ENCODE assay signal across 10 cellular contexts in genomic region chr10:12638103-12638502, GRCh38.
DNase-seq lines count a peak whose midpoint lies in the region; ATAC-seq, FAIRE-seq and TF ChIP-seq lines count a peak whose summit lies in the region.
"Had no signal": no experiment of that assay in that cellular context is flagged by ENCODE, and none has a peak within 500 bp of the region (broad histone marks: within the 10 kb centered on the region; RNA-seq: fewer than 3 reads in every experiment).

No MANE protein-coding gene starts in this region.

- H3K4me3 ChIP-seq in A549 (no peak overlapping the region), adipocyte (ENCODE audit: low read length) (no peak overlapping the region)
- H3K4me3 ChIP-seq: upper lobe of left lung had no signal

- no peak overlapping the region for H3K9ac ChIP-seq in adipocyte (ENCODE audit: low read length)

- peak overlapping the region in 1 of 2 experiments; percentile 53; a peak in 3 of 6 replicates for H3K27ac ChIP-seq in A549
- H3K27ac ChIP-seq: upper lobe of left lung had no signal

- TF ChIP-seq RAD21 in A549 (conservative IDR thresholded peaks at IDR 0.05 in 1 of 2, IDR thresholded peaks at IDR 0.05 in 1 of 2) = no peak

- H3K27me3 ChIP-seq in adipocyte (replicated peaks; ENCODE audit: control insufficient read depth, insufficient read depth, low read length) = no peaks in the 10 kb centered on the region
- H3K27me3 ChIP-seq: upper lobe of left lung had no signal

- TF ChIP-seq CTCF in A549 (IDR thresholded peaks at IDR 0.05) = no peak

- no peak for TF ChIP-seq POLR2A in A549 (IDR thresholded peaks at IDR 0.05; ENCODE audit: low read length)

- CTCF ChIA-PET in A549 (lab: Yijun Ruan, JAX) = interaction anchor here (1.0 to 1.6 kb wide), 3 partner anchors 17 to 424 kb away, joined by 3 to 5 read pairs (median 4); no protein-coding TSS in a partner anchor

- H3K9me3 ChIP-seq in A549 (no peaks in the 10 kb centered on the region), adipocyte (ENCODE audit: control insufficient read depth, low read length) (no peaks in the 10 kb centered on the region)
- H3K9me3 ChIP-seq: upper lobe of left lung had no signal

- TF ChIP-seq EP300 in A549 (IDR thresholded peaks at IDR 0.05) = no peak

- FAIRE-seq in A549 (lab: Jason Lieb, UNC) = no peak
- FAIRE-seq in RCC 7860 (lab: Jason Lieb, UNC) = no peak
- FAIRE-seq: G401.6 had no signal

- H3K4me1 ChIP-seq in A549 (peaks cover 41% of the 10 kb centered on the region), adipocyte (ENCODE audit: control insufficient read depth, insufficient read depth, low read length) (peaks cover 9% of the 10 kb centered on the region)
- H3K4me1 ChIP-seq: upper lobe of left lung had no signal

- WGBS in A549 (ENCODE audit: missing lambda C conversion rate) = 61% methylated on average over 7 of the region's 7 CpGs

- DNase-seq in A549 (ENCODE audit: low read depth in 1 of 2, low spot score in 1 of 2) (peak in 1 of 2 experiments; percentile 51), NCI-H2107 (lab: John Stamatoyannopoulos, UW) (peak; percentile 53), adipocyte (ENCODE audit: low read depth) (peak; percentile 39), RCC 7860 (ENCODE audit: low spot score) (no peak), HCEC 1CT (no peak), RKO (ENCODE audit: low spot score) (no peak)
- DNase-seq: upper lobe of left lung had no signal

- peak in 1 of 2 experiments; percentile 49; a peak in 4 of 6 replicates for ATAC-seq in A549
- ATAC-seq in GM19023 (IDR thresholded peaks at IDR 0.05; ENCODE audit: unreplicated experiment) = peak; percentile 50
- no peak for ATAC-seq in HG03025 (IDR thresholded peaks at IDR 0.05; ENCODE audit: low FRiP score, unreplicated experiment)

- H3K4me2 ChIP-seq in A549 = peak overlapping the region; percentile 39

- POLR2A ChIA-PET in A549 (lab: Yijun Ruan, JAX) = no interaction called here

- no peaks in the 10 kb centered on the region for H3K36me3 ChIP-seq in adipocyte (ENCODE audit: control insufficient read depth, insufficient read depth, low read length, severe bottlenecking)
- H3K36me3 ChIP-seq: upper lobe of left lung had no signal

TF ChIP-seq in A549, 52 proteins besides CTCF, POLR2A, EP300 and RAD21:
- TF ChIP-seq NR3C1 (IDR thresholded peaks at IDR 0.05) = no peak
- TF ChIP-seq HOXA7 (CRISPR knock-in tag; IDR thresholded peaks at IDR 0.05) = no peak
- TF ChIP-seq GATA3 (IDR thresholded peaks at IDR 0.05; ENCODE audit: borderline replicate concordance) = no peak
- no peak for TF ChIP-seq RFX5 (IDR thresholded peaks at IDR 0.05)
- TF ChIP-seq E2F6 (IDR thresholded peaks at IDR 0.05; ENCODE audit: borderline replicate concordance, low read depth) = no peak
- no peak for TF ChIP-seq HDAC2 (IDR thresholded peaks at IDR 0.05)
- no peak for TF ChIP-seq EHF (CRISPR knock-in tag; IDR thresholded peaks at IDR 0.05)
- no peak for TF ChIP-seq ATOH8 (CRISPR knock-in tag; IDR thresholded peaks at IDR 0.05; ENCODE audit: low read depth)
- no peak for TF ChIP-seq SMC3 (IDR thresholded peaks at IDR 0.05)
- no peak for TF ChIP-seq TFCP2L1 (CRISPR knock-in tag; IDR thresholded peaks at IDR 0.05)
- no peak for TF ChIP-seq CEBPB (IDR thresholded peaks at IDR 0.05)
- no peak for TF ChIP-seq BHLHE40 (IDR thresholded peaks at IDR 0.05; ENCODE audit: low read depth, low read length)
- no peak for TF ChIP-seq CBX8 (IDR thresholded peaks at IDR 0.05)
- no peak for TF ChIP-seq MAZ (IDR thresholded peaks at IDR 0.05; ENCODE audit: borderline replicate concordance, low read depth, low read length)

Comparison
In these comparisons a context has a peak if more than half of its experiments do, and no peak if none do; other contexts are left out.
1. DNase-seq: peak in NCI-H2107 (single experiment) and adipocyte (single experiment); none in RCC 7860 (single experiment), HCEC 1CT (single experiment) and RKO (single experiment).